7 cellular contexts compared by ENCODE assay signal in the genomic region with DNA sequence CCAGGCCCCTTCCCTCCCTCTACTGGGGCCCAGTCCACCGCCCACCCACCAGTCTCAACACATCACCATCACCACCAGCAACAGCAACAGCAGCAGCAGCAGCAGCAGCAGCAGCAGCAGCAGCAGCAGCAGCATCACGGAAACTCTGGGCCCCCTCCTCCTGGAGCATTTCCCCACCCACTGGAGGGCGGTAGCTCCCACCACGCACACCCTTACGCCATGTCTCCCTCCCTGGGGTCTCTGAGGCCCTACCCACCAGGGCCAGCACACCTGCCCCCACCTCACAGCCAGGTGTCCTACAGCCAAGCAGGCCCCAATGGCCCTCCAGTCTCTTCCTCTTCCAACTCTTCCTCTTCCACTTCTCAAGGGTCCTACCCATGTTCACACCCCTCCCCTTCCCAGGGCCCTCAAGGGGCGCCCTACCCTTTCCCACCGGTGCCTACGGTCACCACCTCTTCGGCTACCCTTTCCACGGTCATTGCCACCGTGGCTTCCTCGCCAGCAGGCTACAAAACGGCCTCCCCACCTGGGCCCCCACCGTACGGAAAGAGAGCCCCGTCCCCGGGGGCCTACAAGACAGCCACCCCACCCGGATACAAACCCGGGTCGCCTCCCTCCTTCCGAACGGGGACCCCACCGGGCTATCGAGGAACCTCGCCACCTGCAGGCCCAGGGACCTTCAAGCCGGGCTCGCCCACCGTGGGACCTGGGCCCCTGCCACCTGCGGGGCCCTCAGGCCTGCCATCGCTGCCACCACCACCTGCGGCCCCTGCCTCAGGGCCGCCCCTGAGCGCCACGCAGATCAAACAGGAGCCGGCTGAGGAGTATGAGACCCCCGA. TPM values are rescaled to one million over a fixed set of nuclear protein-coding genes. Genes with fewer than 3 reads are reported as not detected.
A peak's percentile ranks its signal among the peaks of the same experiment; 100 is the strongest.
DNase-seq lines count a peak whose midpoint lies in the region; ATAC-seq lines count a peak whose summit lies in the region.
"Had no signal": no experiment of that assay in that cellular context is flagged by ENCODE, and none has a peak within 500 bp of the region (broad histone marks: within the 10 kb centered on the region; RNA-seq: fewer than 3 reads in every experiment).

No MANE protein-coding gene starts in this region.

- DNase-seq in NOMO-1 treated with dmso at 0.1 percent for 144 hours (lab: John Stamatoyannopoulos, UW; ENCODE audit: unreplicated experiment) (peak; percentile 36), NOMO-1 treated with DMSO at 0.1 percent for 48 hours (lab: John Stamatoyannopoulos, UW; ENCODE audit: unreplicated experiment) (no peak), left colon (no peak), ureter (ENCODE audit: low spot score) (no peak)
- peak; percentile 72 for DNase-seq in activated CD8-positive, alpha-beta memory T cell treated with anti-CD3 and anti-CD28 coated beads, Interleukin-2, amount 50 U/mL, for 4 hours

- peak; percentile 6 for ATAC-seq in left colon

- no peaks in the 10 kb centered on the region for H3K4me1 ChIP-seq in urinary bladder (ENCODE audit: insufficient read depth)

- peak overlapping the region; percentile 50 for H3K4me3 ChIP-seq in urinary bladder (ENCODE audit: low read depth, low read length)

- peak overlapping the region; percentile 79 for H3K27ac ChIP-seq in urinary bladder (ENCODE audit: low read depth)

- intact Hi-C loops in left colon (cut with DNase I, micrococcal nuclease) = no loop called here

- 23% methylated on average over 36 of the region's 36 CpGs for WGBS in urinary bladder

- H3K36me3 ChIP-seq in urinary bladder (ENCODE audit: insufficient read depth) = peaks cover 5% of the 10 kb centered on the region

RNA-seq across cellular contexts. Expression of a gene that starts 6.8 kb away (rescaled TPM):
- total RNA-seq in left colon (not detected), urinary bladder (not detected), ureter (not detected)
- not detected for polyA plus RNA-seq in urinary bladder
- total RNA-seq: Daoy had no signal

RNA-seq across cellular contexts. Expression of a gene that starts 7.0 kb away (rescaled TPM):
- total RNA-seq in left colon (100 to 1,000 TPM; 151 to 168 TPM), urinary bladder (182 TPM), ureter (172 TPM)
- polyA plus RNA-seq in urinary bladder = 566 TPM

RNA-seq across cellular contexts. Expression of a gene that starts 9.1 kb away (rescaled TPM):
- total RNA-seq in left colon = 10 to 100 TPM; 64.6 to 78.9 TPM
- 18.2 TPM for total RNA-seq in urinary bladder
- 151 TPM for polyA plus RNA-seq in urinary bladder
- 112 TPM for total RNA-seq in ureter

RNA-seq across cellular contexts. Expression of a gene that starts 14.3 kb away (rescaled TPM):
- 10 to 100 TPM; 40.0 to 43.9 TPM for total RNA-seq in left colon
- total RNA-seq in urinary bladder = 6.1 TPM
- 17.2 TPM for polyA plus RNA-seq in urinary bladder
- total RNA-seq in ureter = 40.4 TPM
- total RNA-seq: Daoy had no signal

RNA-seq across cellular contexts. Expression of a gene that starts 22.5 kb away (rescaled TPM):
- total RNA-seq in left colon = 10 to 100 TPM in 1 of 2 donors, 1 to 10 TPM in 1; 3.1 to 10.9 TPM
- 9.7 TPM for total RNA-seq in urinary bladder
- polyA plus RNA-seq in urinary bladder = 68.4 TPM
- total RNA-seq in ureter = 29.6 TPM

Comparison
In these comparisons a context has a peak if more than half of its experiments do, and no peak if none do; other contexts are left out.
1. DNase-seq: peak in NOMO-1 treated with dmso at 0.1 percent for 144 hours (single experiment) and activated CD8-positive, alpha-beta memory T cell treated with anti-CD3 and anti-CD28 coated beads, Interleukin-2, amount 50 U/mL, for 4 hours (single experiment); none in NOMO-1 treated with DMSO at 0.1 percent for 48 hours (single experiment), left colon (0 of 2) and ureter (single experiment).